ENCODE assay signal across 25 cellular contexts in genomic region chr3:27536451-27536850, GRCh38. TPM values are rescaled to one million over a fixed set of nuclear protein-coding genes. Genes with fewer than 3 reads are reported as not detected.
DNase-seq lines count a peak whose midpoint lies in the region; ATAC-seq and TF ChIP-seq lines count a peak whose summit lies in the region.
"Had no signal": no experiment of that assay in that cellular context is flagged by ENCODE, and none has a peak within 500 bp of the region (broad histone marks: within the 10 kb centered on the region; RNA-seq: fewer than 3 reads in every experiment).

No MANE protein-coding gene starts in this region.

- H3K9me3 ChIP-seq in SJSA1 (replicated peaks) (no peaks in the 10 kb centered on the region), skeletal muscle satellite cell (replicated peaks; ENCODE audit: low read length) (no peaks in the 10 kb centered on the region)
- H3K9me3 ChIP-seq: MG63, testis had no signal

- no peak overlapping the region for H3K4me3 Mint-ChIP-seq in HFFc6
- H3K4me3 Mint-ChIP-seq: activated CD8-positive, alpha-beta memory T cell treated with anti-CD3 and anti-CD28 coated beads, Interleukin-2, amount 10 ng/mL, durations not matched to agents 7 days and 5 days; activated T-cell treated with anti-CD3 and anti-CD28 coated beads, Interleukin-2, amount 50 U/mL, for 72 hours; CD14-positive monocyte; dendritic cell treated with granulocyte-macrophage colony-stimulating factor and Interleukin-4, amounts not matched to agents 40 ng/mL and 50 ng/mL, for 4 days; stimulated activated naive B cell treated with anti-CD40 and anti-IgM and Interleukin-4, amounts not matched to agents 10 μg/mL and 1 μg/mL and 100 μg/mL, for 72 hours had no signal

- H3K4me3 ChIP-seq in SJSA1 = no peak overlapping the region
- no peak overlapping the region for H3K4me3 ChIP-seq in skeletal muscle satellite cell (ENCODE audit: low read length)
- H3K4me3 ChIP-seq: K562, MG63, testis had no signal

- peaks cover 5% of the 10 kb centered on the region; the same call in 1 of the 2 replicates for H3K36me3 Mint-ChIP-seq in HFFc6 (ENCODE audit: low read depth)
- H3K36me3 Mint-ChIP-seq: activated CD8-positive, alpha-beta memory T cell treated with anti-CD3 and anti-CD28 coated beads, Interleukin-2, amount 10 ng/mL, durations not matched to agents 7 days and 5 days; CD14-positive monocyte; stimulated activated naive B cell treated with anti-CD40 and anti-IgM and Interleukin-4, amounts not matched to agents 10 μg/mL and 1 μg/mL and 100 μg/mL, for 72 hours had no signal

- in situ Hi-C loops in G401 (cut with HindIII; ENCODE audit: low sequenced_read_pairs) = no loop called here

- H3K27me3 ChIP-seq in SJSA1 (replicated peaks) (no peaks in the 10 kb centered on the region), skeletal muscle satellite cell (ENCODE audit: control insufficient read depth, insufficient read depth, low read length) (no peaks in the 10 kb centered on the region)
- H3K27me3 ChIP-seq: MG63, testis had no signal

- H3K4me1 ChIP-seq in SJSA1 (replicated peaks) = peaks cover 43% of the 10 kb centered on the region
- peaks cover 42% of the 10 kb centered on the region for H3K4me1 ChIP-seq in skeletal muscle satellite cell (ENCODE audit: control insufficient read depth, insufficient read depth, low read length)

- no peak for DNase-seq in HFFc6
- DNase-seq in SJSA1 (ENCODE audit: low read depth in 1 of 2, low spot score in 2 of 2) = no peak
- no peak for DNase-seq in left ventricle myocardium superior
- no peak for DNase-seq in H4 (ENCODE audit: low spot score)
- DNase-seq in G401 (ENCODE audit: low spot score) = no peak
- no peak for DNase-seq in SK-N-DZ (ENCODE audit: low spot score)
- DNase-seq: activated CD4-positive, alpha-beta T cell treated with anti-CD3 and anti-CD28 coated beads for 48 hours; activated CD8-positive, alpha-beta memory T cell treated with anti-CD3 and anti-CD28 coated beads, Interleukin-2, amount 10 ng/mL, durations not matched to agents 7 days and 5 days; activated naive CD4-positive, alpha-beta T cell treated with Interleukin-2 at 50 U/mL for 16 hours; activated T-cell treated with anti-CD3 and anti-CD28 coated beads, Interleukin-2, amount 50 U/mL, for 72 hours; glutamatergic neuron; NCI-H2081; NK-92 treated with Interleukin-12 subunit alpha and Interleukin-12 subunit beta, amount 100 ng/mL, for 24 hours; nucleus accumbens; stimulated activated CD4-positive, alpha-beta T cell treated with anti-CD3 and anti-CD28 coated beads, Interleukin-12 subunit alpha, Interleukin-12 subunit beta, amount 100 ng/mL, for 4 hours; stimulated activated CD4-positive, alpha-beta T cell treated with anti-CD3 and anti-CD28 coated beads, Interleukin-4, amount 100 ng/mL, for 24 hours; stimulated activated naive B cell treated with anti-CD40 and anti-IgM and Interleukin-4, amounts not matched to agents 10 μg/mL and 1 μg/mL and 100 μg/mL, for 72 hours; testis had no signal

- no peak overlapping the region for H3K4me2 ChIP-seq in skeletal muscle satellite cell (ENCODE audit: low read length)

- H3K4me1 Mint-ChIP-seq in HFFc6 (ENCODE audit: low read depth) = peaks cover 67% of the 10 kb centered on the region

- peak overlapping the region; percentile 53 for H3K9ac ChIP-seq in skeletal muscle satellite cell (ENCODE audit: low read depth, low read length)

- intact Hi-C loops in left ventricle myocardium superior (cut with micrococcal nuclease) = no loop called here

- peak; percentile 68 for ATAC-seq in left ventricle myocardium superior
- ATAC-seq: activated CD8-positive, alpha-beta memory T cell treated with anti-CD3 and anti-CD28 coated beads, Interleukin-2, amount 10 ng/mL, durations not matched to agents 7 days and 5 days; activated T-cell treated with anti-CD3 and anti-CD28 coated beads, Interleukin-2, amount 50 U/mL, for 72 hours; K562; SK-N-SH treated with all-trans-retinoic acid at 6 μM for 48 hours; stimulated activated naive B cell treated with anti-CD40 and anti-IgM and Interleukin-4, amounts not matched to agents 10 μg/mL and 1 μg/mL and 100 μg/mL, for 72 hours had no signal

- 0 out of 2 replicates have a peak, but pooled peaks cover 4% of the 10 kb centered on the region for H3K27me3 Mint-ChIP-seq in HFFc6 (ENCODE audit: insufficient read depth)
- H3K27me3 Mint-ChIP-seq: activated CD8-positive, alpha-beta memory T cell treated with anti-CD3 and anti-CD28 coated beads, Interleukin-2, amount 10 ng/mL, durations not matched to agents 7 days and 5 days; dendritic cell treated with granulocyte-macrophage colony-stimulating factor and Interleukin-4, amounts not matched to agents 40 ng/mL and 50 ng/mL, for 4 days had no signal

- peak overlapping the region; percentile 91 for H3K27ac ChIP-seq in SJSA1
- H3K27ac ChIP-seq: VCaP had no signal

- no peak for TF ChIP-seq CTCF in HFFc6 (IDR thresholded peaks at IDR 0.05)

- peak overlapping the region; percentile 94 for H3K27ac Mint-ChIP-seq in HFFc6
- H3K27ac Mint-ChIP-seq: activated CD8-positive, alpha-beta memory T cell treated with anti-CD3 and anti-CD28 coated beads, Interleukin-2, amount 10 ng/mL, durations not matched to agents 7 days and 5 days; activated T-cell treated with anti-CD3 and anti-CD28 coated beads, Interleukin-2, amount 50 U/mL, for 72 hours; dendritic cell treated with granulocyte-macrophage colony-stimulating factor and Interleukin-4, amounts not matched to agents 40 ng/mL and 50 ng/mL, for 4 days; stimulated activated naive B cell treated with anti-CD40 and anti-IgM and Interleukin-4, amounts not matched to agents 10 μg/mL and 1 μg/mL and 100 μg/mL, for 72 hours had no signal

- peaks cover 5% of the 10 kb centered on the region; the same call in 1 of the 2 replicates for H3K9me3 Mint-ChIP-seq in HFFc6
- H3K9me3 Mint-ChIP-seq: CD14-positive monocyte; dendritic cell treated with granulocyte-macrophage colony-stimulating factor and Interleukin-4, amounts not matched to agents 40 ng/mL and 50 ng/mL, for 4 days; stimulated activated naive B cell treated with anti-CD40 and anti-IgM and Interleukin-4, amounts not matched to agents 10 μg/mL and 1 μg/mL and 100 μg/mL, for 72 hours had no signal

- H3K36me3 ChIP-seq in SJSA1 = no peaks in the 10 kb centered on the region
- H3K36me3 ChIP-seq in skeletal muscle satellite cell (ENCODE audit: insufficient read depth, low read length) = no peaks in the 10 kb centered on the region
- H3K36me3 ChIP-seq: MG63 had no signal

RNA-seq across cellular contexts. Expression of gene SLC4A7, which starts 52.3 kb away (rescaled TPM):
- 10 to 100 TPM; 42.6 to 58.8 (median 51.7) TPM for total RNA-seq in HFFc6 (2021; fragmentation: NEBNext Ultra II Directional; extraction: Animal tissue kit (Norgen Biotek cat#: 25700))
- 41.6 and 76.9 TPM in 2 replicates for total RNA-seq in SJSA1 (2014; rRNA removed; shearing (Covaris generic))
- 19.2 TPM for total RNA-seq in left ventricle myocardium superior
- 105 and 108 TPM in 2 replicates for total RNA-seq in skeletal muscle satellite cell (2012; rRNA removed)
- 9.0 and 11.4 TPM in 2 replicates for total RNA-seq in H4 (2014; rRNA removed; shearing (Covaris generic))
- total RNA-seq in G401 (2014; rRNA removed; shearing (Covaris generic)) = 15.7 and 27.0 TPM in 2 replicates
- 44.7 and 50.1 TPM in 2 replicates for polyA plus RNA-seq in SK-N-DZ (2014; cell fraction: cytosol; rRNA removed)
- polyA plus RNA-seq in SK-N-DZ (2014; cell fraction: nucleus; rRNA removed) = 67.4 and 70.9 TPM in 2 replicates
